Comparison of ENCODE assay signal across 17 cellular contexts in the genomic region with DNA sequence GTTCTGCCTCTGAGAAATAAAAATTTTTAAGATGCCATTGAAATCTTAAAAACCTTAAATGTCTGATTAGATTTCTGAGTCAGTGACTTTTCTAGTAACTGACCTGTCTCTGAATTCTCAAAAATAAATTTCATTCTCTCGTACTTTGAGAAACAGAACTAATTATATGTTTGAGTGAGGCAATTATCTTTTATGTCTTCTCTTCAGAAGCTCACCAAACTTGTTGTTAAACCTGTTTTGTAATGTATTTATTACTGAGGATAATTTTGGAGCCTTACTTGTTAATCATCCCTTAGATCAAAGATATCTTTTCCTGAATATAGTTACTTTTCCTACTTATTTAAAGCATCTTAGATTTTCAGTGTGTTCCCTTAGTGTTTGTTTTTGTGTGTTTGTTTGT.
A peak's percentile ranks its signal among the peaks of the same experiment; 100 is the strongest.
DNase-seq lines count a peak whose midpoint lies in the region; ATAC-seq and TF ChIP-seq lines count a peak whose summit lies in the region.
"Had no signal": no experiment of that assay in that cellular context is flagged by ENCODE, and none has a peak within 500 bp of the region (broad histone marks: within the 10 kb centered on the region; RNA-seq: fewer than 3 reads in every experiment).

No MANE protein-coding gene starts in this region.

- 83 to 86% (median 86%) methylated on average over 1 of the region's 1 CpG for WGBS in psoas muscle, 3 donors
- 51 to 52% methylated on average over 1 of the region's 1 CpG for WGBS in lower leg skin, 2 donors

- intact Hi-C loops in psoas muscle (cut with DNase I), result loop anchor here (5.0 kb wide), 3 partner anchors 72 to 1377 kb away; a partner anchor contains a TSS
- intact Hi-C loops in lower leg skin (cut with DNase I; ENCODE audit: low total_unique reads), result no loop called here

- H3K4me3 Mint-ChIP-seq in activated T-helper 17 cell treated with anti-CD3 and anti-CD28 coated beads, Interleukin-2, amount 50 U/mL, for 72 hours, result no peak overlapping the region

- TF ChIP-seq CTCF in psoas muscle (IDR thresholded peaks at IDR 0.05) (no peak), lower leg skin (IDR thresholded peaks at IDR 0.05) (no peak)

- H3K27ac Mint-ChIP-seq in activated T-helper 17 cell treated with anti-CD3 and anti-CD28 coated beads, Interleukin-2, amount 50 U/mL, for 72 hours, result peak overlapping the region; percentile 34

- peak; percentile 75 for DNase-seq in NCI-H1105 treated with DMSO at 0.1 percent for 48 hours (lab: John Stamatoyannopoulos, UW)
- peak; percentile 6 for DNase-seq in NCI-H69 (lab: John Stamatoyannopoulos, UW)
- DNase-seq in psoas muscle, result no peak
- no peak for DNase-seq in stimulated activated CD4-positive, alpha-beta T cell treated with anti-CD3 and anti-CD28 coated beads, Interleukin-2, amount 100 ng/mL, for 48 hours
- no peak for DNase-seq in lower leg skin (ENCODE audit: low spot score in 2 of 2)
- no peak for DNase-seq in NCI-H1436 treated with DMSO at 0.1 percent for 48 hours (lab: John Stamatoyannopoulos, UW)
- DNase-seq: AML-193, Caco-2, DMS53, H7, KBM-7, NCI-H1092 treated with DMSO at 0.1 percent for 48 hours, NCI-H2029, NCI-H526 treated with DMSO at 0.1 percent for 48 hours, SHP77 treated with DMSO at 0.1 percent for 48 hours had no signal

- H3K27me3 Mint-ChIP-seq in activated T-helper 17 cell treated with anti-CD3 and anti-CD28 coated beads, Interleukin-2, amount 50 U/mL, for 72 hours, result no peaks in the 10 kb centered on the region

- H3K9me3 Mint-ChIP-seq in activated T-helper 17 cell treated with anti-CD3 and anti-CD28 coated beads, Interleukin-2, amount 50 U/mL, for 72 hours, result no peaks in the 10 kb centered on the region

- H3K4me3 ChIP-seq in psoas muscle (no peak overlapping the region), lower leg skin (ENCODE audit: low read depth, poor library complexity, severe bottlenecking) (no peak overlapping the region)

- H3K4me1 ChIP-seq in psoas muscle, result no peaks in the 10 kb centered on the region
- H3K4me1 ChIP-seq: Caco-2 had no signal

- H3K27me3 ChIP-seq in psoas muscle (ENCODE audit: insufficient read depth in 3 of 3, low read length in 2 of 3), result no peaks in the 10 kb centered on the region

- ATAC-seq in activated T-helper 17 cell treated with anti-CD3 and anti-CD28 coated beads, Interleukin-2, amount 50 U/mL, for 72 hours (replicated peaks), result no peak
- no peak for ATAC-seq in psoas muscle

- H3K4me1 Mint-ChIP-seq in activated T-helper 17 cell treated with anti-CD3 and anti-CD28 coated beads, Interleukin-2, amount 50 U/mL, for 72 hours, result peaks cover 5% of the 10 kb centered on the region

- H3K27ac ChIP-seq in psoas muscle, result peak overlapping the region; percentile 7
- H3K27ac ChIP-seq: HL-60 had no signal

- TF ChIP-seq POLR2A in lower leg skin (IDR thresholded peaks at IDR 0.05), result no peak

- peaks cover 26% of the 10 kb centered on the region for H3K36me3 Mint-ChIP-seq in activated T-helper 17 cell treated with anti-CD3 and anti-CD28 coated beads, Interleukin-2, amount 50 U/mL, for 72 hours (ENCODE audit: low read depth)

- H3K9me3 ChIP-seq in psoas muscle, result no peaks in the 10 kb centered on the region
- H3K9me3 ChIP-seq: Caco-2 had no signal

- H3K36me3 ChIP-seq in psoas muscle (ENCODE audit: insufficient read depth in 1 of 2, low read depth in 1 of 2), result peaks cover 2 to 57% of the 10 kb centered on the region in 2 donors

Comparison
In these comparisons a context has a peak if more than half of its experiments do, and no peak if none do; other contexts are left out.
1. DNase-seq: peak in NCI-H1105 treated with DMSO at 0.1 percent for 48 hours (single experiment) and NCI-H69 (single experiment); none in psoas muscle (0 of 2), stimulated activated CD4-positive, alpha-beta T cell treated with anti-CD3 and anti-CD28 coated beads, Interleukin-2, amount 100 ng/mL, for 48 hours (0 of 2), lower leg skin (0 of 2) and NCI-H1436 treated with DMSO at 0.1 percent for 48 hours (single experiment).